Comparison of ENCODE assay signal across 9 cellular contexts in the genomic region with DNA sequence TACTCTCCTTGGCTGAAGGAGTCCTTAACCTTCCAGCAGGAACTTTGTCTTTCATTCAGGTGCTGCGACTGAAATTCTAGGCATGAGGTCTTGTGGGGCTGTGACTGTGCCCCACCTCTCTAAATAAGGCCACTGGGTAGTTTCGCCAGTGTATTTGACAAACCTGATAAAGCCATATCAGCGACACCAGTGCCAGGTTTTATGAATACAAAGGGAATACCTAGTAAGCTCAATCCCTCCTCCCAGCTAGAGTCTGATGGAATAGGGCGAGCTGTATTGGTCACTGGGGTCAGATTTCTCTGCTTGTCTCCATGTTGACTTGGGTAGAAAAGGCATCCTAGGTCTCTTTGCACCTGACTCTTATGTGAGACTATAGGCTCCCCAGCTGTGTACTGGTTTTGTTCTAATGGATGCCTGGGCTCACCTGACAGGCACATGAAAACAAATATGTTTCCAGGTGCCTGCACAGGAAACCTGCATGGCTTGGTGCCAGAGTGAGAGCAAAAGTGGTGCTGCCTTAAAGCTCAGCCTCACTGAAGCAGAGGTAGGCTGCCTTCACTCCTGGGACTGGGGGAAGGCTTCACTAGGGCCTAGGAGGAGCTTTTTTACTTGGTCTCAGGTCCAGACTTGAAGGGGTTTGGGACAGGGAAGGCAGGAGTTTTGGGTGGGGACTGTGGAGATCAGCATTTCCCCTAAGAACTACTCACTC.
DNase-seq lines count a peak whose midpoint lies in the region; ATAC-seq lines count a peak whose summit lies in the region.
"Had no signal": no experiment of that assay in that cellular context is flagged by ENCODE, and none has a peak within 500 bp of the region (broad histone marks: within the 10 kb centered on the region; RNA-seq: fewer than 3 reads in every experiment).

No MANE protein-coding gene starts in this region.

- H3K4me3 Mint-ChIP-seq in T-helper 1 cell treated with Interleukin-12 subunit alpha and Interleukin-12 subunit beta and Interleukin-4 antibody, amounts not matched to agents 30 μg/mL and 1 μg/mL, for 36 hours, result peak overlapping the region; percentile 74
- peak overlapping the region; percentile 61 for H3K4me3 Mint-ChIP-seq in stimulated activated naive CD8-positive, alpha-beta T cell treated with anti-CD3 and anti-CD28 coated beads, Interleukin-15, Interleukin-2, amounts not matched to agents 100 ng/mL and 50 ng/mL, for 24 hours

- H3K9me3 Mint-ChIP-seq in T-helper 1 cell treated with Interleukin-12 subunit alpha and Interleukin-12 subunit beta and Interleukin-4 antibody, amounts not matched to agents 30 μg/mL and 1 μg/mL, for 36 hours, result no peaks in the 10 kb centered on the region
- no peaks in the 10 kb centered on the region for H3K9me3 Mint-ChIP-seq in stimulated activated naive CD8-positive, alpha-beta T cell treated with anti-CD3 and anti-CD28 coated beads, Interleukin-15, Interleukin-2, amounts not matched to agents 100 ng/mL and 50 ng/mL, for 24 hours

- ATAC-seq in HG03135 (IDR thresholded peaks at IDR 0.05; ENCODE audit: unreplicated experiment), result no peak
- ATAC-seq in HG02571 (IDR thresholded peaks at IDR 0.05; ENCODE audit: unreplicated experiment), result no peak
- ATAC-seq in HG03097 (IDR thresholded peaks at IDR 0.05; ENCODE audit: low FRiP score, unreplicated experiment), result no peak
- ATAC-seq: A549 had no signal

- peak overlapping the region; percentile 90 for H3K27ac Mint-ChIP-seq in T-helper 1 cell treated with Interleukin-12 subunit alpha and Interleukin-12 subunit beta and Interleukin-4 antibody, amounts not matched to agents 30 μg/mL and 1 μg/mL, for 36 hours
- H3K27ac Mint-ChIP-seq in stimulated activated naive CD8-positive, alpha-beta T cell treated with anti-CD3 and anti-CD28 coated beads, Interleukin-15, Interleukin-2, amounts not matched to agents 100 ng/mL and 50 ng/mL, for 24 hours, result peak overlapping the region; percentile 88

- DNase-seq in NCI-H1417 (lab: John Stamatoyannopoulos, UW) (peak; percentile 19 to 78 (median 44)), NCI-H1417 treated with DMSO at 0.1 percent for 48 hours (lab: John Stamatoyannopoulos, UW) (no peak)
- peak; percentile 67 for DNase-seq in effector CD4-positive, alpha-beta T cell

- H3K36me3 Mint-ChIP-seq in T-helper 1 cell treated with Interleukin-12 subunit alpha and Interleukin-12 subunit beta and Interleukin-4 antibody, amounts not matched to agents 30 μg/mL and 1 μg/mL, for 36 hours (ENCODE audit: low read depth), result peaks cover 51% of the 10 kb centered on the region
- peaks cover 54% of the 10 kb centered on the region for H3K36me3 Mint-ChIP-seq in stimulated activated naive CD8-positive, alpha-beta T cell treated with anti-CD3 and anti-CD28 coated beads, Interleukin-15, Interleukin-2, amounts not matched to agents 100 ng/mL and 50 ng/mL, for 24 hours (ENCODE audit: low read depth)

- H3K27me3 Mint-ChIP-seq in T-helper 1 cell treated with Interleukin-12 subunit alpha and Interleukin-12 subunit beta and Interleukin-4 antibody, amounts not matched to agents 30 μg/mL and 1 μg/mL, for 36 hours (ENCODE audit: low read depth), result no peaks in the 10 kb centered on the region
- H3K27me3 Mint-ChIP-seq in stimulated activated naive CD8-positive, alpha-beta T cell treated with anti-CD3 and anti-CD28 coated beads, Interleukin-15, Interleukin-2, amounts not matched to agents 100 ng/mL and 50 ng/mL, for 24 hours, result no peaks in the 10 kb centered on the region

- peaks cover 71% of the 10 kb centered on the region for H3K4me1 Mint-ChIP-seq in T-helper 1 cell treated with Interleukin-12 subunit alpha and Interleukin-12 subunit beta and Interleukin-4 antibody, amounts not matched to agents 30 μg/mL and 1 μg/mL, for 36 hours (ENCODE audit: low read depth)
- peaks cover 93% of the 10 kb centered on the region for H3K4me1 Mint-ChIP-seq in stimulated activated naive CD8-positive, alpha-beta T cell treated with anti-CD3 and anti-CD28 coated beads, Interleukin-15, Interleukin-2, amounts not matched to agents 100 ng/mL and 50 ng/mL, for 24 hours (ENCODE audit: low read depth)
